In the genomic region with DNA sequence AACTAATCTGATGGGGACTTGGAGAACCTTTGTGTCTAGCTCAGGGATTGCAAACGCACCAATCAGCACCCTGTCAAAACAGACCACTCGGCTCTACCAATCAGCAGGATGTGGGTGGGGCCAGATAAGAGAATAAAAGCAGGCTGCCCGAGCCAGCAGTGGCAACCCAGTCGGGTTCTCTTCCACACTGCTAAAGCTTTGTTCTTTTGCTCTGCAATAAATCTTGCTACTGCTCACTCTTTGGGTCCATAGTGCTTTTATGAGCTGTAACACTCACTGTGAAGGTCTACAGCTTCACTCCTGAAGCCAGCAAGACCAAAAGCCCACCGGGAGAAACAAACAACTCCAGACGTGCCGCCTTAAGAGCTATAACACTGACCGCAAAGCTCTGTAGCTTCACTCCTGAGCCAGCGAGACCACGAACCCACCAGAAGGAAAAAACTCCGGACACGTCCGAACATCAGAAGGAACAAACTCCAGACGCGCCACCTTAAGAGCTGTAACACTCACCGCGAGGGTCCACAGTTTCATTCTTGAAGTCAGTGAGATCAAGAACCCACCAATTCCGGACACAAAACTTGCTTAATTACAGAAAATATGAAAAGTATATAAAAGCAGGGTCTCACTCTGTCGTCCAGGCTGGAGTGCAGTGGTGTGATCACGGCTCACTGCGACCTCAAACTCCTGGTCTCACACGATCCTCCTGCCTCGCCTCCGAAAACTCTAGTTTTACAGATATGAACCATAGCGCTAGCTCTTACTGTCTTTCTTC, we compare ENCODE assay signal across 10 cellular contexts. TPM values are rescaled to one million over a fixed set of nuclear protein-coding genes. Genes with fewer than 3 reads are reported as not detected.
DNase-seq lines count a peak whose midpoint lies in the region; ATAC-seq and TF ChIP-seq lines count a peak whose summit lies in the region.
"Not testable (repeated sequence)": the region's sequence is repeated elsewhere in the genome, so short reads cannot be mapped to it uniquely, and the experiment has no call there.
"Had no signal": no experiment of that assay in that cellular context is flagged by ENCODE, and none has a peak within 500 bp of the region (broad histone marks: within the 10 kb centered on the region; RNA-seq: fewer than 3 reads in every experiment).

No MANE protein-coding gene starts in this region.

- H3K9me3 ChIP-seq in OCI-LY7 (ENCODE audit: low read length) (peaks cover 17% of the 10 kb centered on the region; the same call in 1 of the 2 replicates), heart left ventricle (peaks cover 0 to 16% (median 0%) of the 10 kb centered on the region in 12 donors)
- H3K9me3 ChIP-seq in skeletal muscle tissue (ENCODE audit: control insufficient read depth in 3 of 3, low read length in 3 of 3), result not testable (repeated sequence)

- H3K27ac ChIP-seq in OCI-LY7 (ENCODE audit: low read depth, low read length, poor library complexity, severe bottlenecking) (peak overlapping the region; percentile 97), heart left ventricle (peak overlapping the region in 11 of 12 donors; percentile 95 to 99 (median 98)), skeletal muscle tissue (ENCODE audit: low read depth, low read length) (peak overlapping the region; percentile 98)

- H3K9ac ChIP-seq in skeletal muscle tissue (ENCODE audit: low read depth in 1 of 3, low read length in 3 of 3), result peak overlapping the region; percentile 92 to 95 (median 95)

- not testable (repeated sequence) for H3K27me3 ChIP-seq in heart left ventricle; skeletal muscle tissue (ENCODE audit: control insufficient read depth in 3 of 3, insufficient read depth in 3 of 3, low read length in 3 of 3)

- H3K4me1 ChIP-seq in OCI-LY7 (ENCODE audit: insufficient read depth, low read length, poor library complexity, severe bottlenecking), result peaks cover 35% of the 10 kb centered on the region
- H3K4me1 ChIP-seq in heart left ventricle, result peaks cover 0 to 24% (median 10%) of the 10 kb centered on the region in 12 donors
- peaks cover 6 to 23% (median 9%) of the 10 kb centered on the region in 3 donors for H3K4me1 ChIP-seq in skeletal muscle tissue (ENCODE audit: control insufficient read depth in 3 of 3, insufficient read depth in 3 of 3, low read length in 3 of 3)

- not testable (repeated sequence) for H3K9me2 ChIP-seq in OCI-LY7 (ENCODE audit: insufficient read depth, low read length)

- peaks cover 49% of the 10 kb centered on the region for H3K4me1 Mint-ChIP-seq in activated CD4-positive, alpha-beta memory T cell treated with anti-CD3 and anti-CD28 coated beads, Interleukin-2, amount 10 ng/mL, durations not matched to agents 7 days and 5 days
- H3K4me1 Mint-ChIP-seq in MCF 10A (ENCODE audit: insufficient read depth, unreplicated experiment), result not testable (repeated sequence)
- peaks cover 41 to 53% of the 10 kb centered on the region in 2 donors for H3K4me1 Mint-ChIP-seq in natural killer cell

- peak overlapping the region; percentile 97 for H3K27ac Mint-ChIP-seq in activated CD4-positive, alpha-beta memory T cell treated with anti-CD3 and anti-CD28 coated beads, Interleukin-2, amount 10 ng/mL, durations not matched to agents 7 days and 5 days
- H3K27ac Mint-ChIP-seq in MCF 10A (ENCODE audit: low read depth, unreplicated experiment) (peak overlapping the region; percentile 95), natural killer cell (peak overlapping the region; percentile 93 to 94)

- peak overlapping the region; percentile 89 for H3K4me2 ChIP-seq in OCI-LY7 (ENCODE audit: low read length)

- DNase-seq in GM12865 (ENCODE audit: low read depth); OCI-LY7 (ENCODE audit: low spot score); activated CD4-positive, alpha-beta memory T cell treated with anti-CD3 and anti-CD28 coated beads, Interleukin-2, amount 10 ng/mL, durations not matched to agents 7 days and 5 days; MCF 10A (ENCODE audit: unreplicated experiment); heart left ventricle; natural killer cell: not testable (repeated sequence)

- intact Hi-C loops in OCI-LY7 (cut with micrococcal nuclease; ENCODE audit: unreplicated experiment) (loop anchor here (1.0 kb wide), 5 partner anchors 26 to 171 kb away; partner anchors contain the start of genes HLA-B and HLA-C), MCF 10A (cut with micrococcal nuclease) (loop anchor here (1.0 kb wide), 1 partner anchor 171 kb away; no protein-coding TSS in a partner anchor), heart left ventricle (cut with DNase I) (loop anchor here (1.0 to 10.0 kb wide), 8 partner anchors 76 to 282 kb away; partner anchors contain the start of genes HLA-C (in 6 of the 10), HLA-B (in 1 of the 10) and VARS2 (in 1 of the 10)), natural killer cell (cut with micrococcal nuclease) (loop anchor here (1.0 to 2.0 kb wide), 4 partner anchors 38 to 171 kb away; partner anchors contain the start of genes HLA-B, HLA-C and TCF19)

- H3K36me3 Mint-ChIP-seq in activated CD4-positive, alpha-beta memory T cell treated with anti-CD3 and anti-CD28 coated beads, Interleukin-2, amount 10 ng/mL, durations not matched to agents 7 days and 5 days (ENCODE audit: low read depth), result peaks cover 41% of the 10 kb centered on the region
- not testable (repeated sequence) for H3K36me3 Mint-ChIP-seq in MCF 10A (ENCODE audit: insufficient read depth, unreplicated experiment); natural killer cell

- BruUV-seq in OCI-LY7 (replicated peaks; lab: Mats Ljungman, UMichigan); MCF 10A (replicated peaks; lab: Mats Ljungman, UMichigan): not testable (repeated sequence)

- 72 to 80% (median 74%) methylated on average over 25 of the region's 25 CpGs for WGBS in heart left ventricle, 4 donors

- peak overlapping the region; percentile 50 for H3K4me3 ChIP-seq in GM12865 (ENCODE audit: low read depth, low read length)
- H3K4me3 ChIP-seq in OCI-LY7 (ENCODE audit: low read depth, low read length, poor library complexity, severe bottlenecking), result peak overlapping the region; percentile 91
- H3K4me3 ChIP-seq in heart left ventricle, result peak overlapping the region in 10 of 12 donors; percentile 64 to 87 (median 80)
- H3K4me3 ChIP-seq in skeletal muscle tissue (ENCODE audit: low read length in 3 of 3), result peak overlapping the region; percentile 81 to 92 (median 85)

- not testable (repeated sequence) for TF ChIP-seq CTCF in GM12865 (IDR thresholded peaks at IDR 0.05; ENCODE audit: insufficient read depth, low read depth, low read length, missing control alignments); OCI-LY7 (conservative IDR thresholded peaks at IDR 0.05; ENCODE audit: low read length); MCF 10A (IDR thresholded peaks at IDR 0.05; ENCODE audit: unreplicated experiment); heart left ventricle (IDR thresholded peaks at IDR 0.05); natural killer cell (IDR thresholded peaks at IDR 0.05)

- not testable (repeated sequence) for TF ChIP-seq POLR2A in heart left ventricle (IDR thresholded peaks at IDR 0.05)

- not testable (repeated sequence) for H4K20me1 ChIP-seq in OCI-LY7 (ENCODE audit: insufficient read depth, low read length)

- ATAC-seq in heart left ventricle, natural killer cell: not testable (repeated sequence)

- H2AFZ ChIP-seq in OCI-LY7 (ENCODE audit: low read length), result not testable (repeated sequence)

- H3K36me3 ChIP-seq in OCI-LY7 (ENCODE audit: insufficient read depth, low read length) (peaks cover 38% of the 10 kb centered on the region), skeletal muscle tissue (ENCODE audit: control insufficient read depth in 3 of 3, insufficient read depth in 3 of 3, low read length in 3 of 3) (peaks cover 5 to 10% (median 6%) of the 10 kb centered on the region in 3 donors)
- H3K36me3 ChIP-seq in heart left ventricle, result not testable (repeated sequence)

- CTCF ChIA-PET in OCI-LY7 (lab: Charles Lee; ENCODE audit: unreplicated experiment) (interaction anchor here (0.7 kb wide), 1 partner anchor 170 kb away, joined by 8 read pairs; no protein-coding TSS in a partner anchor), MCF 10A (lab: Yijun Ruan, JAX) (interaction anchor here (0.5 to 4.7 kb wide), 25 partner anchors 12 to 422 kb away, joined by 3 to 23 read pairs (median 3); partner anchors contain the start of genes CCHCR1 and PSORS1C2)
- CTCF ChIA-PET in activated CD4-positive, alpha-beta memory T cell treated with anti-CD3 and anti-CD28 coated beads, Interleukin-2, amount 10 ng/mL, durations not matched to agents 7 days and 5 days (lab: Charles Lee), result interaction anchor here (0.7 to 7.8 kb wide), 17 partner anchors 9 to 266 kb away, joined by 3 to 93 read pairs (median 4); partner anchors contain the start of genes HLA-B, PSORS1C2 and TCF19

- H3K79me2 ChIP-seq in OCI-LY7 (ENCODE audit: insufficient read depth, low read depth, low read length), result peaks cover 47% of the 10 kb centered on the region

- H3K4me3 Mint-ChIP-seq in activated CD4-positive, alpha-beta memory T cell treated with anti-CD3 and anti-CD28 coated beads, Interleukin-2, amount 10 ng/mL, durations not matched to agents 7 days and 5 days, result peak overlapping the region; percentile 91
- peak overlapping the region; percentile 86 for H3K4me3 Mint-ChIP-seq in MCF 10A (ENCODE audit: unreplicated experiment)
- H3K4me3 Mint-ChIP-seq in natural killer cell, result peak overlapping the region; percentile 94

- not testable (repeated sequence) for H3K9me3 Mint-ChIP-seq in activated CD4-positive, alpha-beta memory T cell treated with anti-CD3 and anti-CD28 coated beads, Interleukin-2, amount 10 ng/mL, durations not matched to agents 7 days and 5 days; MCF 10A (ENCODE audit: unreplicated experiment); natural killer cell

- POLR2A ChIA-PET in OCI-LY7 (lab: Charles Lee) (interaction anchor here (1.3 to 1.5 kb wide), 2 partner anchors 169 to 173 kb away, joined by 4 to 5 read pairs; no protein-coding TSS in a partner anchor), MCF 10A (lab: Yijun Ruan, JAX) (interaction anchor here (0.7 to 2.6 kb wide), 8 partner anchors 15 to 982 kb away, joined by 3 to 27 read pairs (median 4); partner anchors contain the start of genes PSORS1C1 and PSORS1C2)
- POLR2A ChIA-PET in activated CD4-positive, alpha-beta memory T cell treated with anti-CD3 and anti-CD28 coated beads, Interleukin-2, amount 10 ng/mL, durations not matched to agents 7 days and 5 days (lab: Charles Lee), result interaction anchor here (1.0 to 5.3 kb wide), 29 partner anchors 10 to 581 kb away, joined by 3 to 52 read pairs (median 7); partner anchors contain the start of genes DDX39B, HLA-B, MSH5 and PSORS1C2

- not testable (repeated sequence) for H3K27me3 Mint-ChIP-seq in activated CD4-positive, alpha-beta memory T cell treated with anti-CD3 and anti-CD28 coated beads, Interleukin-2, amount 10 ng/mL, durations not matched to agents 7 days and 5 days; MCF 10A (ENCODE audit: insufficient read depth, unreplicated experiment); natural killer cell (ENCODE audit: low read depth in 2 of 2)

RNA-seq across cellular contexts. Expression of gene POU5F1, which starts 26.0 kb away (rescaled TPM):
- total RNA-seq in OCI-LY7 (2014; rRNA removed; shearing (Covaris generic)), result 0.44 TPM in 1 of 2 replicates, not detected in the other
- 0.86 and 1.4 TPM in 2 replicates for total RNA-seq in OCI-LY7 (2022)
- total RNA-seq in activated CD4-positive, alpha-beta memory T cell treated with anti-CD3 and anti-CD28 coated beads, Interleukin-2, amount 10 ng/mL, durations not matched to agents 7 days and 5 days, result not detected
- total RNA-seq in MCF 10A (2022), result 1.5 and 2.0 TPM in 2 replicates
- total RNA-seq in heart left ventricle, result 1 to 10 TPM in 1 of 9 donors, under 1 TPM in 7, not detected in 1; 0.16 to 1.3 (median 0.31) TPM
- polyA plus RNA-seq in heart left ventricle, result under 1 TPM; 0.72 to 0.91 TPM
- not detected for total RNA-seq in natural killer cell
- not detected for total RNA-seq in skeletal muscle tissue

RNA-seq across cellular contexts. Expression of gene TCF19, which starts 38.0 kb away (rescaled TPM):
- total RNA-seq in OCI-LY7 (2014; rRNA removed; shearing (Covaris generic)), result 61.6 and 63.2 TPM in 2 replicates
- total RNA-seq in OCI-LY7 (2022) (54.5 and 56.7 TPM in 2 replicates), MCF 10A (2022) (3.6 and 6.5 TPM in 2 replicates), heart left ventricle (10 to 100 TPM in 1 of 9 donors, 1 to 10 TPM in 8; 1.8 to 12.9 (median 2.7) TPM), natural killer cell (10 to 100 TPM in 1 of 3 donors, 1 to 10 TPM in 2; 7.2 to 12.0 (median 9.2) TPM), skeletal muscle tissue (8.4 TPM)
- total RNA-seq in activated CD4-positive, alpha-beta memory T cell treated with anti-CD3 and anti-CD28 coated beads, Interleukin-2, amount 10 ng/mL, durations not matched to agents 7 days and 5 days, result 10 to 100 TPM; 78.9 to 80.7 TPM
- 1 to 10 TPM; 1.8 to 2.6 TPM for polyA plus RNA-seq in heart left ventricle

RNA-seq across cellular contexts. Expression of gene CCHCR1, which starts 38.8 kb away (rescaled TPM):
- 23.9 and 33.0 TPM in 2 replicates for total RNA-seq in OCI-LY7 (2014; rRNA removed; shearing (Covaris generic))
- total RNA-seq in OCI-LY7 (2022), result 31.5 and 33.0 TPM in 2 replicates
- total RNA-seq in activated CD4-positive, alpha-beta memory T cell treated with anti-CD3 and anti-CD28 coated beads, Interleukin-2, amount 10 ng/mL, durations not matched to agents 7 days and 5 days, result 10 to 100 TPM; 36.1 to 36.7 TPM
- 18.4 and 21.4 TPM in 2 replicates for total RNA-seq in MCF 10A (2022)
- 10 to 100 TPM in 6 of 9 donors, 1 to 10 TPM in 3; 6.0 to 16.4 (median 12.5) TPM for total RNA-seq in heart left ventricle
- 10 to 100 TPM in 1 of 2 donors, 1 to 10 TPM in 1; 10.0 to 10.3 TPM for polyA plus RNA-seq in heart left ventricle
- 10 to 100 TPM; 13.0 to 20.7 (median 16.9) TPM for total RNA-seq in natural killer cell
- total RNA-seq in skeletal muscle tissue, result 9.9 TPM

RNA-seq across cellular contexts. Expression of gene PSORS1C2, which starts 57.6 kb away (rescaled TPM):
- total RNA-seq in OCI-LY7 (2014; rRNA removed; shearing (Covaris generic)), result not detected in 2 replicates
- not detected in 2 replicates for total RNA-seq in OCI-LY7 (2022)
- total RNA-seq in activated CD4-positive, alpha-beta memory T cell treated with anti-CD3 and anti-CD28 coated beads, Interleukin-2, amount 10 ng/mL, durations not matched to agents 7 days and 5 days, result not detected
- total RNA-seq in MCF 10A (2022), result not detected in 2 replicates
- not detected for total RNA-seq in heart left ventricle
- not detected for polyA plus RNA-seq in heart left ventricle
- not detected for total RNA-seq in natural killer cell
- not detected for total RNA-seq in skeletal muscle tissue
- total RNA-seq: bronchial epithelial cell, myocyte, Right ventricle myocardium superior had no signal
